ENCODE assay signal across 9 cellular contexts in the genomic region with DNA sequence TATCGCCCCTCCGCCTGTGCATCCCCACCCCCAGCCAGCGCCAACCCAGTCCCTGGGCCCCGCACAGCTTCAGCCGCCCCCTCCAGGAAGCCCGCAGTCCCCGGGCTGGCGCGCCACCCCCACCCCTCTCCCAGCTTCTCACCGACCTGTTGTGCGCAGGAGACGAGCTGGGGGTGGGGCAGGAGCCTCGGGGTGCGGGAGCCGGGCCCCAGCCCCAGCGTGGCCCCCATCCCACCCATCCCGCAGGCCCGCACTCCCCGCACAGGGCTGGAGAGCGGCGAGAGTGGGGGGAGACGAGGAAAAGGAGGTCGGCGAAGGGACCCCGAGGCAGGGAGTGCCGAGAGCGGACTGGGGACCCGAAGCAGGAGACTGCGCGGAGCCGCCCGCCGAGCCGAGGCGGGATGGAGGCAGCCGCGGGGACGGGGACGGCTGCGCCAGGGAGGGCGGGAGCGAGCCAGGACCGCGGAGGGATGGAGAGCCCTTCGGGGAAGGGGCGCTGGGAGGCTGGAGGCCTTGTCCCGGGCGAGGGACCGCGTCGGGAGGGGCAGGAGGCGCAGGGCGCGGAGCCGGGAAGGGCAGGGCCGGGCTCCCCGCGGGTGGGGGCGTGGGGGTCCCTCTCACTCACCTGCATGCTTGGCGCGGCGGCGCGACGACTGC. TPM values are rescaled to one million over a fixed set of nuclear protein-coding genes. Genes with fewer than 3 reads are reported as not detected.
DNase-seq lines count a peak whose midpoint lies in the region; ATAC-seq and TF ChIP-seq lines count a peak whose summit lies in the region.
"Had no signal": no experiment of that assay in that cellular context is flagged by ENCODE, and none has a peak within 500 bp of the region (broad histone marks: within the 10 kb centered on the region; RNA-seq: fewer than 3 reads in every experiment).

No MANE protein-coding gene starts in this region.

- ATAC-seq in activated B cell treated with CpG ODN at 0.5 μM for 24 hours (ENCODE audit: low read depth) (no peak), HG02884 (IDR thresholded peaks at IDR 0.05; ENCODE audit: unreplicated experiment) (no peak), GM18511 (IDR thresholded peaks at IDR 0.05; ENCODE audit: unreplicated experiment) (no peak)

- 2% methylated on average over 45 to 65 of the region's 65 CpGs for WGBS in esophagus, 2 donors
- WGBS in neuronal stem cell (ENCODE audit: extremely low coverage in 2 of 2, insufficient read length in 2 of 2, insufficient replicate concordance in 1 of 2), 2 donors = no CpG with 5 or more reads among the region's 65 CpGs

- H4K91ac ChIP-seq in neuronal stem cell (ENCODE audit: low read depth, low read length, poor library complexity) = no peak overlapping the region

- intact Hi-C loops in activated B cell treated with CpG ODN at 0.5 μM for 24 hours (cut with micrococcal nuclease) = no loop called here

- DNase-seq in H7 (peak; percentile 92), activated B cell treated with CpG ODN at 0.5 μM for 24 hours (peak; percentile 31), neuronal stem cell (ENCODE audit: low spot score) (peak; percentile 32), NCI-H2029 treated with DMSO at 0.1 percent for 48 hours (lab: John Stamatoyannopoulos, UW) (no peak), SIG-M5 treated with dmso at 0.1 percent for 504 hours (lab: John Stamatoyannopoulos, UW; ENCODE audit: unreplicated experiment) (no peak)

- no peaks in the 10 kb centered on the region for H3K36me3 Mint-ChIP-seq in activated B cell treated with CpG ODN at 0.5 μM for 24 hours (ENCODE audit: low read depth)

- POLR2A ChIA-PET in activated B cell treated with CpG ODN at 0.5 μM for 24 hours (lab: Charles Lee) = interaction anchor here (0.6 to 2.7 kb wide), 3 partner anchors 11 to 286 kb away, joined by 3 to 23 read pairs (median 4); partner anchors contain the start of genes COPS7A and ZNF384

- H3K36me3 ChIP-seq in H7 (replicated peaks; ENCODE audit: control insufficient read depth, insufficient read depth, low read length) (no peaks in the 10 kb centered on the region), esophagus (ENCODE audit: control insufficient read depth in 2 of 2, insufficient read depth in 2 of 2, low read length in 1 of 2) (no peaks in the 10 kb centered on the region), neuronal stem cell (replicated peaks in 1 of 2; ENCODE audit: control insufficient read depth in 2 of 2, insufficient read depth in 2 of 2, low read length in 2 of 2) (peaks cover 10 to 15% of the 10 kb centered on the region in 2 donors)

- peak overlapping the region; percentile 99 for H3K18ac ChIP-seq in neuronal stem cell (ENCODE audit: low read length)

- H2AFZ ChIP-seq in neuronal stem cell (ENCODE audit: low read length) = peak overlapping the region; percentile 97

- TF ChIP-seq CTCF in activated B cell treated with CpG ODN at 0.5 μM for 24 hours (IDR thresholded peaks at IDR 0.05) = no peak

- peak overlapping the region; percentile 94 for H3K23ac ChIP-seq in neuronal stem cell (ENCODE audit: low read depth, low read length, poor library complexity)

- H3K27ac ChIP-seq in esophagus (ENCODE audit: low read depth in 2 of 2, low read length in 1 of 2) (no peak overlapping the region), neuronal stem cell (replicated peaks; ENCODE audit: low read length) (peak overlapping the region; percentile 26)

- peaks cover 56% of the 10 kb centered on the region for H3K4me1 Mint-ChIP-seq in activated B cell treated with CpG ODN at 0.5 μM for 24 hours

- H3K27ac Mint-ChIP-seq in activated B cell treated with CpG ODN at 0.5 μM for 24 hours = no peak overlapping the region

- H2BK15ac ChIP-seq in neuronal stem cell (ENCODE audit: low read length) = peak overlapping the region; percentile 99

- H3K4me2 ChIP-seq in neuronal stem cell (ENCODE audit: insufficient read depth, low read length, poor library complexity, severe bottlenecking) = peak overlapping the region; percentile 58

- H3K4me3 ChIP-seq in H7 (ENCODE audit: insufficient read depth, low read depth, low read length) (peak overlapping the region; percentile 86), esophagus (ENCODE audit: low read depth in 1 of 2, low read length in 2 of 2) (peak overlapping the region; percentile 33 to 41), neuronal stem cell (ENCODE audit: low read length in 2 of 2) (peak overlapping the region; percentile 81 to 98)

- H3K4me1 ChIP-seq in esophagus (ENCODE audit: control insufficient read depth in 2 of 2, insufficient read depth in 2 of 2, low read length in 1 of 2) = peaks cover 3 to 7% of the 10 kb centered on the region in 2 donors
- peaks cover 9 to 16% of the 10 kb centered on the region in 2 donors for H3K4me1 ChIP-seq in neuronal stem cell (ENCODE audit: control insufficient read depth in 2 of 2, insufficient read depth in 1 of 2, low read depth in 1 of 2, low read length in 2 of 2)

- H3K9me3 ChIP-seq in esophagus (ENCODE audit: control insufficient read depth in 2 of 2, insufficient read depth in 1 of 2, low read depth in 1 of 2, low read length in 1 of 2) (no peaks in the 10 kb centered on the region), neuronal stem cell (replicated peaks in 1 of 2; ENCODE audit: control insufficient read depth in 2 of 2, insufficient read depth in 1 of 2, low read depth in 1 of 2, low read length in 2 of 2) (no peaks in the 10 kb centered on the region)

- H2BK12ac ChIP-seq in neuronal stem cell (ENCODE audit: low read length) = peak overlapping the region; percentile 52

- peak overlapping the region; percentile 100 for H3K9ac ChIP-seq in neuronal stem cell (ENCODE audit: low read depth, low read length, poor library complexity)

- peak overlapping the region; percentile 89 for H4K8ac ChIP-seq in neuronal stem cell (ENCODE audit: low read depth, low read length)

- peaks cover 36% of the 10 kb centered on the region for H3K27me3 Mint-ChIP-seq in activated B cell treated with CpG ODN at 0.5 μM for 24 hours

- peak overlapping the region; percentile 67 for H3K4me3 Mint-ChIP-seq in activated B cell treated with CpG ODN at 0.5 μM for 24 hours

- peak overlapping the region; percentile 99 for H2BK120ac ChIP-seq in neuronal stem cell (ENCODE audit: low read depth, low read length)

- peaks cover 28% of the 10 kb centered on the region for H3K27me3 ChIP-seq in H7 (ENCODE audit: control insufficient read depth, insufficient read depth, low read length)
- peaks cover 2 to 18% of the 10 kb centered on the region in 2 donors for H3K27me3 ChIP-seq in esophagus (ENCODE audit: control insufficient read depth in 1 of 2, insufficient read depth in 2 of 2, low read length in 2 of 2)
- H3K27me3 ChIP-seq in neuronal stem cell (ENCODE audit: control insufficient read depth in 3 of 3, insufficient read depth in 3 of 3, low read depth in 1 of 3, low read length in 3 of 3) = peaks cover 0 to 12% (median 7%) of the 10 kb centered on the region in 3 experiments

- H3K79me1 ChIP-seq in neuronal stem cell (ENCODE audit: low read depth, low read length) = peaks cover 15% of the 10 kb centered on the region

- peak overlapping the region; percentile 93 for H2BK5ac ChIP-seq in neuronal stem cell (ENCODE audit: low read length)

- CTCF ChIA-PET in activated B cell treated with CpG ODN at 0.5 μM for 24 hours (lab: Charles Lee) = interaction anchor here (1.1 kb wide), 1 partner anchor 23 kb away, joined by 4 read pairs; the partner anchor contains the start of gene COPS7A

- H3K4ac ChIP-seq in neuronal stem cell (ENCODE audit: low read length) = peak overlapping the region; percentile 80

- no peaks in the 10 kb centered on the region for H3K9me3 Mint-ChIP-seq in activated B cell treated with CpG ODN at 0.5 μM for 24 hours

- H2AK5ac ChIP-seq in neuronal stem cell (ENCODE audit: low read depth, low read length) = peak overlapping the region; percentile 91

- peak overlapping the region; percentile 100 for H3K14ac ChIP-seq in neuronal stem cell (ENCODE audit: low read length)

RNA-seq across cellular contexts. Expression of gene PIANP, which starts 0.5 kb away (rescaled TPM):
- 0.42 and 1.4 TPM in 2 replicates for total RNA-seq in H7 (2014; rRNA removed; shearing (Covaris generic))
- 0.24 and 0.40 TPM in 2 replicates for total RNA-seq in activated B cell treated with CpG ODN at 0.5 μM for 24 hours
- polyA plus RNA-seq in esophagus = under 1 TPM; 0.10 to 0.28 TPM
- polyA plus RNA-seq in neuronal stem cell (2013, experiment 1 of 2) = 30.7 TPM
- 30.4 TPM for polyA plus RNA-seq in neuronal stem cell (2013, experiment 2 of 2)
- total RNA-seq: myocyte had no signal

RNA-seq across cellular contexts. Expression of gene ZNF384, which starts 10.9 kb away (rescaled TPM):
- 34.4 and 40.3 TPM in 2 replicates for total RNA-seq in H7 (2014; rRNA removed; shearing (Covaris generic))
- total RNA-seq in activated B cell treated with CpG ODN at 0.5 μM for 24 hours = 81.7 and 98.6 TPM in 2 replicates
- polyA plus RNA-seq in esophagus = 10 to 100 TPM; 22.2 to 26.9 TPM
- polyA plus RNA-seq in neuronal stem cell (2013, experiment 1 of 2) = 57.1 TPM
- polyA plus RNA-seq in neuronal stem cell (2013, experiment 2 of 2) = 53.1 TPM

RNA-seq across cellular contexts. Expression of gene COPS7A, which starts 23.7 kb away (rescaled TPM):
- 72.1 and 77.6 TPM in 2 replicates for total RNA-seq in H7 (2014; rRNA removed; shearing (Covaris generic))
- 28.1 and 35.8 TPM in 2 replicates for total RNA-seq in activated B cell treated with CpG ODN at 0.5 μM for 24 hours
- polyA plus RNA-seq in esophagus = 10 to 100 TPM; 34.7 to 55.4 TPM
- polyA plus RNA-seq in neuronal stem cell (2013, experiment 1 of 2) = 24.4 TPM
- polyA plus RNA-seq in neuronal stem cell (2013, experiment 2 of 2) = 23.7 TPM

RNA-seq across cellular contexts. Expression of gene ING4, which starts 37.2 kb away (rescaled TPM):
- 26.9 and 31.2 TPM in 2 replicates for total RNA-seq in H7 (2014; rRNA removed; shearing (Covaris generic))
- 31.6 and 39.2 TPM in 2 replicates for total RNA-seq in activated B cell treated with CpG ODN at 0.5 μM for 24 hours
- polyA plus RNA-seq in esophagus = 10 to 100 TPM; 15.2 to 24.7 TPM
- 81.5 TPM for polyA plus RNA-seq in neuronal stem cell (2013, experiment 1 of 2)
- polyA plus RNA-seq in neuronal stem cell (2013, experiment 2 of 2) = 78.5 TPM

RNA-seq across cellular contexts. Expression of gene MLF2, which starts 52.8 kb away (rescaled TPM):
- 293 and 322 TPM in 2 replicates for total RNA-seq in H7 (2014; rRNA removed; shearing (Covaris generic))
- 102 and 105 TPM in 2 replicates for total RNA-seq in activated B cell treated with CpG ODN at 0.5 μM for 24 hours
- 100 to 1,000 TPM; 117 to 158 TPM for polyA plus RNA-seq in esophagus
- polyA plus RNA-seq in neuronal stem cell (2013, experiment 1 of 2) = 158 TPM
- 152 TPM for polyA plus RNA-seq in neuronal stem cell (2013, experiment 2 of 2)

Comparison
In these comparisons a context has a peak if more than half of its experiments do, and no peak if none do; other contexts are left out.
1. DNase-seq: peak in H7 (single experiment), activated B cell treated with CpG ODN at 0.5 μM for 24 hours (single experiment) and neuronal stem cell (single experiment); none in NCI-H2029 treated with DMSO at 0.1 percent for 48 hours (single experiment) and SIG-M5 treated with dmso at 0.1 percent for 504 hours (single experiment).
2. H3K4me3 ChIP-seq: peak in every context shown above with its lines; median percentile 90 in neuronal stem cell; 86 in H7; 37 in esophagus.